ENCODE assay signal across 1 cellular context in the genomic region with DNA sequence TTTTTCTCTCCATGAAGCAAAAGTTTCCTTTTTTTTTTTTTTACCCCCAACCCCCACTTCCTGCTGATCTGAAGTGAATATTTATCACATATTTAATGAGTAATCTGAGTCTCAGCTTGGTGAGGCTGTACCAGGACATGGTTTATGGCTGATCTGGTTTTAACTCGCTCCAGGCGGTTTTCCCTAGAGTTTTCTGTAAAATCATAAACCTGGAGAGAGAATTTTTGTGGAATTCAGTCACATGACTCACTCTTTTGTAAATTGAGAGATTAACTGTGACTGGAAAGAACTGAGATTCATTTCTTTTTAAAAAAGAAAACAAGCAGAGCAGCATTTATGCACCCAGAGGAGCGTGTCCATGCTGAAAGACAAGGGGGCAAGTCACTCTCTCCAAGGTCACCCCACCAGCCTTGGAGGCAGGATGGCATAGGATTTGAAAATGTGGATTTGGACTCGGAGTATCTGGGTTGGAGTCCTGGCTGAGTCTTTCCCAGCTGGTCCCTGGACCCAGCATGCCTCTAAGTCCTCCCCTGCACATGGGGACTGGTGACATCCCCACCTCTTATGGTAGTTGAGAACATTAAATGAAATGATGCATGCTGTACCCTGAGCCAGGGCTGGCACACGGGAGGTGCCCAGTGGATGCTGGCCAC.
TF ChIP-seq lines count a peak whose summit lies in the region.

No MANE protein-coding gene starts in this region.

TF ChIP-seq in HCT116, 20 proteins besides CTCF, POLR2A, EP300 and RAD21 (continued from another document):
- no peak for TF ChIP-seq ZFX (IDR thresholded peaks at IDR 0.05)
- TF ChIP-seq EGR1 (IDR thresholded peaks at IDR 0.05; ENCODE audit: low read depth): no peak
- no peak for TF ChIP-seq POLR2AphosphoS5 (IDR thresholded peaks at IDR 0.05; ENCODE audit: low read depth, low read length)
- TF ChIP-seq, protein P1, sequence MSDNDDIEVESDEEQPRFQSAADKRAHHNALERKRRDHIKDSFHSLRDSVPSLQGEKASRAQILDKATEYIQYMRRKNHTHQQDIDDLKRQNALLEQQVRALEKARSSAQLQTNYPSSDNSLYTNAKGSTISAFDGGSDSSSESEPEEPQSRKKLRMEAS (IDR thresholded peaks at IDR 0.05): no peak
TF ChIP-seq in HCT116: peak in this region for 0.
